Comparison of ENCODE assay signal across 27 cellular contexts in the genomic region with DNA sequence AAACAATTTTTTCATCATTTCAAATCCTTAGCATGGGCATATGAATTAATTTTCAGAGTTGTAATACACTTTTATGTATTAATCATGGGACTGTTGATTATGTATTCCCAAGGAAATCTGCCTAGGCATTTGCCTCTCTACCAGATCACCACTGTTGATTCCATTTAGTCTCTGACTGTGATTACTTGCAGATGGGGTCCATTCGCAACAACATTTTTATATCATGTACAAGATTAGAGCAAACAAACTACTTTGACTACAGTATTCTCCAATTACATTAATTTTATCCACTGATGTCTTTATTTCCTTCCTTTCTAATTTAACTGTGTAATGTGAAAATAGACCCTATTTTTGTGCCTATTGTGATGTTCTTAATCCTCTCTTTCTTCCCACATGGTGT.
"Had no signal": no experiment of that assay in that cellular context is flagged by ENCODE, and none has a peak within 500 bp of the region (broad histone marks: within the 10 kb centered on the region; RNA-seq: fewer than 3 reads in every experiment).

No MANE protein-coding gene starts in this region.

- H3K36me3 ChIP-seq: stomach, suprapubic skin, thoracic aorta, thyroid gland, tibial artery, tibial nerve, transverse colon, upper lobe of left lung, upper lobe of right lung, uterus, vagina had no signal

- DNase-seq: stimulated activated CD4-positive, alpha-beta T cell treated with anti-CD3 and anti-CD28 coated beads, Interleukin-2, amount 100 ng/mL, for 48 hours; stimulated activated CD4-positive, alpha-beta T cell treated with anti-CD3 and anti-CD28 coated beads, Interleukin-4, amount 100 ng/mL, for 1 hour; stimulated activated CD4-positive, alpha-beta T cell treated with anti-CD3 and anti-CD28 coated beads, Interleukin-4, amount 100 ng/mL, for 24 hours; stimulated activated CD4-positive, alpha-beta T cell treated with anti-CD3 and anti-CD28 coated beads, Interleukin-4, amount 100 ng/mL, for 4 hours; stimulated activated CD8-positive, alpha-beta memory T cell treated with anti-CD3 and anti-CD28 coated beads, Interleukin-4, amount 100 ng/mL, for 48 hours; stimulated activated naive B cell treated with anti-CD40 and anti-IgM and Interleukin-4, amounts not matched to agents 10 μg/mL and 1 μg/mL and 100 μg/mL, for 72 hours; stimulated activated naive CD4-positive, alpha-beta T cell; stimulated activated naive CD4-positive, alpha-beta T cell treated with Interleukin-2 at 50 U/mL for 16 hours; stimulated activated naive CD8-positive, alpha-beta T cell treated with anti-CD3 and anti-CD28 coated beads, Interleukin-15, amount 100 ng/mL, for 72 hours; stimulated activated naive CD8-positive, alpha-beta T cell treated with anti-CD3 and anti-CD28 coated beads, Interleukin-15, Interleukin-2, amounts not matched to agents 100 U/mL and 50 U/mL, for 24 hours; stomach; substantia nigra; testis; thyroid gland; tibial artery; transverse colon; upper lobe of left lung; upper lobe of right lung; uterus had no signal

- H3K4me1 ChIP-seq: stomach, suprapubic skin, testis, thyroid gland, tibial artery, tibial nerve, transverse colon, upper lobe of left lung, upper lobe of right lung, uterus, vagina had no signal

- H3K27me3 ChIP-seq: stomach, suprapubic skin, testis, thyroid gland, tibial artery, tibial nerve, transverse colon, upper lobe of left lung, upper lobe of right lung, uterus, vagina had no signal

- ATAC-seq: stimulated activated effector memory CD8-positive, alpha-beta T cell treated with anti-CD3 and anti-CD28 coated beads, Interleukin-12 subunit alpha, Interleukin-12 subunit beta, amount 100 ng/mL, for 72 hours; stimulated activated memory B cell treated with anti-CD40 and anti-IgM and Interleukin-4, amounts not matched to agents 10 μg/mL and 1 μg/mL and 100 μg/mL, for 72 hours; stimulated activated naive B cell treated with anti-CD40 and anti-IgM and Interleukin-4, amounts not matched to agents 10 μg/mL and 1 μg/mL and 100 μg/mL, for 72 hours; stimulated activated naive CD8-positive, alpha-beta T cell treated with anti-CD3 and anti-CD28 coated beads, Interleukin-15, amount 100 ng/mL, for 72 hours; stimulated activated naive CD8-positive, alpha-beta T cell treated with anti-CD3 and anti-CD28 coated beads, Interleukin-15, Interleukin-2, amounts not matched to agents 100 U/mL and 50 U/mL, for 24 hours; upper lobe of right lung had no signal

- H3K9me3 ChIP-seq: suprapubic skin, testis, thoracic aorta, thyroid gland, tibial artery, tibial nerve, transverse colon, upper lobe of left lung, upper lobe of right lung, uterus, vagina had no signal

- H3K9me3 Mint-ChIP-seq: type B pancreatic cell had no signal

- H3K27ac ChIP-seq: stomach, suprapubic skin, testis, thoracic aorta, thyroid gland, tibial artery, tibial nerve, transverse colon, upper lobe of left lung, upper lobe of right lung, uterus, vagina had no signal

- H3K4me1 Mint-ChIP-seq: stimulated activated effector memory CD8-positive, alpha-beta T cell treated with anti-CD3 and anti-CD28 coated beads, Interleukin-12 subunit alpha, Interleukin-12 subunit beta, amount 100 ng/mL, for 72 hours; stimulated activated memory B cell treated with anti-CD40 and anti-IgM and Interleukin-4, amounts not matched to agents 10 μg/mL and 1 μg/mL and 100 μg/mL, for 72 hours; stimulated activated naive B cell treated with anti-CD40 and anti-IgM and Interleukin-4, amounts not matched to agents 10 μg/mL and 1 μg/mL and 100 μg/mL, for 72 hours; stimulated activated naive CD8-positive, alpha-beta T cell treated with anti-CD3 and anti-CD28 coated beads, Interleukin-15, amount 100 ng/mL, for 72 hours had no signal

- H3K4me3 ChIP-seq: stomach, suprapubic skin, testis, thoracic aorta, thyroid gland, tibial artery, tibial nerve, transverse colon, upper lobe of left lung, upper lobe of right lung, uterus, vagina had no signal

- H3K27me3 Mint-ChIP-seq: stimulated activated memory B cell treated with anti-CD40 and anti-IgM and Interleukin-4, amounts not matched to agents 10 μg/mL and 1 μg/mL and 100 μg/mL, for 72 hours; stimulated activated naive B cell treated with anti-CD40 and anti-IgM and Interleukin-4, amounts not matched to agents 10 μg/mL and 1 μg/mL and 100 μg/mL, for 72 hours; stimulated activated naive CD8-positive, alpha-beta T cell treated with anti-CD3 and anti-CD28 coated beads, Interleukin-15, amount 100 ng/mL, for 72 hours; stimulated activated naive CD8-positive, alpha-beta T cell treated with anti-CD3 and anti-CD28 coated beads, Interleukin-15, Interleukin-2, amounts not matched to agents 100 ng/mL and 50 ng/mL, for 24 hours; type B pancreatic cell had no signal

- H3K27ac Mint-ChIP-seq: stimulated activated effector memory CD8-positive, alpha-beta T cell treated with anti-CD3 and anti-CD28 coated beads, Interleukin-12 subunit alpha, Interleukin-12 subunit beta, amount 100 ng/mL, for 72 hours; stimulated activated memory B cell treated with anti-CD40 and anti-IgM and Interleukin-4, amounts not matched to agents 10 μg/mL and 1 μg/mL and 100 μg/mL, for 72 hours; stimulated activated naive B cell treated with anti-CD40 and anti-IgM and Interleukin-4, amounts not matched to agents 10 μg/mL and 1 μg/mL and 100 μg/mL, for 72 hours; stimulated activated naive CD8-positive, alpha-beta T cell treated with anti-CD3 and anti-CD28 coated beads, Interleukin-15, amount 100 ng/mL, for 72 hours; stimulated activated naive CD8-positive, alpha-beta T cell treated with anti-CD3 and anti-CD28 coated beads, Interleukin-15, Interleukin-2, amounts not matched to agents 100 ng/mL and 50 ng/mL, for 24 hours; type B pancreatic cell had no signal

- H3K36me3 Mint-ChIP-seq: stimulated activated effector memory CD8-positive, alpha-beta T cell treated with anti-CD3 and anti-CD28 coated beads, Interleukin-12 subunit alpha, Interleukin-12 subunit beta, amount 100 ng/mL, for 72 hours; stimulated activated memory B cell treated with anti-CD40 and anti-IgM and Interleukin-4, amounts not matched to agents 10 μg/mL and 1 μg/mL and 100 μg/mL, for 72 hours; stimulated activated naive B cell treated with anti-CD40 and anti-IgM and Interleukin-4, amounts not matched to agents 10 μg/mL and 1 μg/mL and 100 μg/mL, for 72 hours; type B pancreatic cell had no signal

- H3K4me3 Mint-ChIP-seq: stimulated activated effector memory CD8-positive, alpha-beta T cell treated with anti-CD3 and anti-CD28 coated beads, Interleukin-12 subunit alpha, Interleukin-12 subunit beta, amount 100 ng/mL, for 72 hours; stimulated activated memory B cell treated with anti-CD40 and anti-IgM and Interleukin-4, amounts not matched to agents 10 μg/mL and 1 μg/mL and 100 μg/mL, for 72 hours; stimulated activated naive B cell treated with anti-CD40 and anti-IgM and Interleukin-4, amounts not matched to agents 10 μg/mL and 1 μg/mL and 100 μg/mL, for 72 hours; stimulated activated naive CD8-positive, alpha-beta T cell treated with anti-CD3 and anti-CD28 coated beads, Interleukin-15, amount 100 ng/mL, for 72 hours; stimulated activated naive CD8-positive, alpha-beta T cell treated with anti-CD3 and anti-CD28 coated beads, Interleukin-15, Interleukin-2, amounts not matched to agents 100 ng/mL and 50 ng/mL, for 24 hours; type B pancreatic cell had no signal
